ENCODE assay signal across 15 cellular contexts in genomic region chr20:47907031-47907670, GRCh38.
"Had no signal": no experiment of that assay in that cellular context is flagged by ENCODE, and none has a peak within 500 bp of the region (broad histone marks: within the 10 kb centered on the region; RNA-seq: fewer than 3 reads in every experiment).

No MANE protein-coding gene starts in this region.

- H3K4me1 Mint-ChIP-seq: activated B cell treated with CpG ODN at 0.5 μM for 24 hours; activated CD4-positive, alpha-beta T cell treated with anti-CD3 and anti-CD28 coated beads, Interleukin-2, amount 10 ng/mL, durations not matched to agents 7 days and 5 days had no signal

- H3K27ac Mint-ChIP-seq: activated B cell treated with CpG ODN at 0.5 μM for 24 hours; activated CD4-positive, alpha-beta T cell treated with anti-CD3 and anti-CD28 coated beads, Interleukin-2, amount 10 ng/mL, durations not matched to agents 7 days and 5 days; activated naive CD4-positive, alpha-beta T cell treated with anti-CD3 and anti-CD28 coated beads for 36 hours had no signal

- DNase-seq: activated B cell treated with CpG ODN at 0.5 μM for 24 hours; activated CD4-positive, alpha-beta T cell treated with anti-CD3 and anti-CD28 coated beads, Interleukin-2, amount 10 ng/mL, durations not matched to agents 7 days and 5 days; activated CD8-positive, alpha-beta memory T cell treated with anti-CD3 and anti-CD28 coated beads for 24 hours; activated naive CD4-positive, alpha-beta T cell treated with anti-CD3 and anti-CD28 coated beads for 36 hours; central memory CD4-positive, alpha-beta T cell; cortex of kidney; effector CD8-positive, alpha-beta T cell; naive B cell; stimulated activated CD4-positive, alpha-beta T cell treated with anti-CD3 and anti-CD28 coated beads, Interleukin-12 subunit alpha, Interleukin-12 subunit beta, amount 100 ng/mL, for 4 hours; stimulated activated naive CD4-positive, alpha-beta T cell; substantia nigra; T-helper 2 cell; upper lobe of left lung had no signal

- H3K9me3 Mint-ChIP-seq: activated B cell treated with CpG ODN at 0.5 μM for 24 hours; activated CD4-positive, alpha-beta T cell treated with anti-CD3 and anti-CD28 coated beads, Interleukin-2, amount 10 ng/mL, durations not matched to agents 7 days and 5 days; activated naive CD4-positive, alpha-beta T cell treated with anti-CD3 and anti-CD28 coated beads for 36 hours; naive B cell had no signal

- H3K36me3 ChIP-seq: prostate gland, upper lobe of left lung had no signal

- H3K27ac ChIP-seq: prostate gland, upper lobe of left lung had no signal

- H3K36me3 Mint-ChIP-seq: naive B cell had no signal

- H3K4me3 Mint-ChIP-seq: activated B cell treated with CpG ODN at 0.5 μM for 24 hours; activated CD4-positive, alpha-beta T cell treated with anti-CD3 and anti-CD28 coated beads, Interleukin-2, amount 10 ng/mL, durations not matched to agents 7 days and 5 days; activated naive CD4-positive, alpha-beta T cell treated with anti-CD3 and anti-CD28 coated beads for 36 hours; naive B cell had no signal

- H3K4me1 ChIP-seq: prostate gland, upper lobe of left lung had no signal

- H3K27me3 ChIP-seq: upper lobe of left lung had no signal

- H3K9me3 ChIP-seq: prostate gland, upper lobe of left lung had no signal

- H3K27me3 Mint-ChIP-seq: activated CD4-positive, alpha-beta T cell treated with anti-CD3 and anti-CD28 coated beads, Interleukin-2, amount 10 ng/mL, durations not matched to agents 7 days and 5 days had no signal

- H3K4me3 ChIP-seq: lung, prostate gland, upper lobe of left lung had no signal
